ENCODE assay signal across 1 cellular context in genomic region chr17:39621523-39622379, GRCh38.
TF ChIP-seq lines count a peak whose summit lies in the region.

No MANE protein-coding gene starts in this region.

TF ChIP-seq in K562, 482 proteins besides CTCF, POLR2A, EP300 and RAD21 (continued from another document):
- peak in 1 of 3 experiments; percentile 23 for TF ChIP-seq YY1 (IDR thresholded peaks at IDR 0.05; ENCODE audit: borderline replicate concordance in 1 of 3, control insufficient read depth in 1 of 3, extremely low read depth in 1 of 3, insufficient read depth in 3 of 3, insufficient read length in 1 of 3, insufficient replicate concordance in 2 of 3, low read depth in 1 of 3, low read length in 2 of 3)
- peak; percentile 82 for TF ChIP-seq KLF16 (IDR thresholded peaks at IDR 0.05)
- TF ChIP-seq RB1 (IDR thresholded peaks at IDR 0.05; ENCODE audit: low read depth) = peak; percentile 88
- peak; percentile 63 for TF ChIP-seq SP1 (CRISPR knock-in tag; IDR thresholded peaks at IDR 0.05)
- 0 out of 2 replicates have a peak, but pooled peaks have one; percentile 11 for TF ChIP-seq SMAD3 (CRISPR knock-in tag; conservative IDR thresholded peaks at IDR 0.05)
- 0 out of 4 replicates have a peak, but pooled peaks of 1 of the 2 experiments have one; percentile 38 for TF ChIP-seq UBTF (IDR thresholded peaks at IDR 0.05; ENCODE audit: borderline replicate concordance in 1 of 2, low read depth in 2 of 2, low read length in 2 of 2)
- TF ChIP-seq CTCFL (IDR thresholded peaks at IDR 0.05; ENCODE audit: borderline replicate concordance, insufficient read depth, low read depth, low read length, poor library complexity, severe bottlenecking) = peak; percentile 79
- TF ChIP-seq ZNF24 (IDR thresholded peaks at IDR 0.05) = peak; percentile 36; the same call in 1 of the 2 replicates
- TF ChIP-seq HDAC8 (tag; IDR thresholded peaks at IDR 0.05) = no peak
- peak; percentile 45 for TF ChIP-seq ZBTB33 (CRISPR knock-in tag; IDR thresholded peaks at IDR 0.05)
- TF ChIP-seq TEAD4 (IDR thresholded peaks at IDR 0.05; ENCODE audit: low read length) = peak; percentile 14; the same call in 1 of the 2 replicates
- no peak for TF ChIP-seq TEAD4 (CRISPR knock-in tag; IDR thresholded peaks at IDR 0.05; ENCODE audit: borderline replicate concordance)
- no peak for TF ChIP-seq ZC3H8 (IDR thresholded peaks at IDR 0.05)
- TF ChIP-seq ZNF395 (CRISPR knock-in tag; IDR thresholded peaks at IDR 0.05) = no peak
- TF ChIP-seq NEUROD1 (IDR thresholded peaks at IDR 0.05; ENCODE audit: borderline replicate concordance, low read depth, low read length, partially characterized antibody) = peak; percentile 23
- no peak for TF ChIP-seq HSF4 (CRISPR knock-in tag; IDR thresholded peaks at IDR 0.05; ENCODE audit: borderline replicate concordance)
- no peak for TF ChIP-seq ZBTB5 (IDR thresholded peaks at IDR 0.05)
- peak in 1 of 2 experiments; percentile 47 for TF ChIP-seq AFF1 (IDR thresholded peaks at IDR 0.05; ENCODE audit: low read depth in 1 of 2, partially characterized antibody in 2 of 2)
- peak; percentile 85 for TF ChIP-seq ARID2 (IDR thresholded peaks at IDR 0.05)
- peak; percentile 54; the same call in 1 of the 2 replicates for TF ChIP-seq MYNN (IDR thresholded peaks at IDR 0.05)
- TF ChIP-seq MYNN (CRISPR knock-in tag; IDR thresholded peaks at IDR 0.05) = no peak
